Comparison of ENCODE assay signal across 9 cellular contexts in the genomic region with DNA sequence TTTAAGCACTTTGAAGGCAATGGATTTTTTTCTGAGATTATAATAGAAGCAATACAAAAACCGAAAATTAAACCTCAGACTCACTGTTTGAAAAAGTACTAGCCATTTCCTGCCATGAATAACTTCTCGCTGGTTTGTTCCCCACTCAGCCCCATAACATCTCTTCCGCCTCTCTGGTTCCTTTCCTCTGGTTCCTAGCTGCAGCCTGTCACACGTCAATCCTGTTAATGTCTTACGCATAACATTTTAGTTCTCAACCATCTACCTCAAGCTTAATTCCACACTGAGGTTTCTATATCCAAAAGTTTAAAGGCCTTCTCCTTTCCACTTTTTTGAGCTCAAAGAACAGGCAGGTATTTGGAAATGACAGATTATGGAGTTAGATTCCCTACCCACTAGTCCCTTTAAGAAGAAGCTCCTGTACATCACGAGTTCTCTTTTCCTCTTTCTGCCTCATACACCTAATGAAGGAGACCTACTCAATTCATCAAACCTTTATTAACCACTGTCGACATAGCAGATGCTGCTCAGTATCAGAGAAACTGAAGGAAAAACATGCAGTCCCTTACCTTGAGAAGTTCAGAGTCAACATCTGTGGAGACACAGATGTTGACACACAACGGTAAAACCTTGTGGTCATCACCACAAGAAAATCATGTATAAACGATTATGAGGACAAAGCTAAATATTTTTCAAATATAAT.
A peak's percentile ranks its signal among the peaks of the same experiment; 100 is the strongest.
DNase-seq lines count a peak whose midpoint lies in the region; ATAC-seq lines count a peak whose summit lies in the region.
"Had no signal": no experiment of that assay in that cellular context is flagged by ENCODE, and none has a peak within 500 bp of the region (broad histone marks: within the 10 kb centered on the region; RNA-seq: fewer than 3 reads in every experiment).

No MANE protein-coding gene starts in this region.

- no peaks in the 10 kb centered on the region for H3K27me3 ChIP-seq in thymus (ENCODE audit: control insufficient read depth, insufficient read depth)
- H3K27me3 ChIP-seq: sigmoid colon had no signal

- peak; percentile 65 for ATAC-seq in HG03175 (IDR thresholded peaks at IDR 0.05; ENCODE audit: unreplicated experiment)

- in situ Hi-C loops in ACHN (cut with HindIII; ENCODE audit: low pct_ligation_motif_present, low pct_unique_long_range_greater_than_20kb, low sequenced_read_pairs) = no loop called here

- peak overlapping the region; percentile 79 for H3K27ac ChIP-seq in thymus (ENCODE audit: low read depth)
- H3K27ac ChIP-seq: sigmoid colon had no signal

- H3K36me3 ChIP-seq in thymus (ENCODE audit: control insufficient read depth, insufficient read depth) = no peaks in the 10 kb centered on the region
- H3K36me3 ChIP-seq: sigmoid colon had no signal

- 33% methylated on average over 9 of the region's 9 CpGs for WGBS in thymus

- peaks cover 9% of the 10 kb centered on the region for H3K4me1 ChIP-seq in thymus (ENCODE audit: control insufficient read depth, insufficient read depth, low read length)
- H3K4me1 ChIP-seq: sigmoid colon had no signal

- no peak overlapping the region for H3K4me3 ChIP-seq in thymus (ENCODE audit: low read length)
- H3K4me3 ChIP-seq: sigmoid colon had no signal

- peak; percentile 71 for DNase-seq in activated effector memory CD4-positive, alpha-beta T cell treated with anti-CD3 and anti-CD28 coated beads, Interleukin-2, amount 50 U/mL, for 16 hours
- no peak for DNase-seq in activated effector memory CD4-positive, alpha-beta T cell treated with Interleukin-2 at 50 U/mL for 16 hours
- DNase-seq in activated gamma-delta T cell treated with anti-CD3 and anti-CD28 coated beads, Interleukin-2, amount 50 U/mL, for 16 hours (ENCODE audit: low read depth) = peak; percentile 3
- DNase-seq in NCI-H1930 (lab: John Stamatoyannopoulos, UW) (no peak), ACHN (no peak), islet precursor cell (no peak)
- DNase-seq: sigmoid colon had no signal

- no peaks in the 10 kb centered on the region for H3K9me3 ChIP-seq in thymus (ENCODE audit: control insufficient read depth)
- H3K9me3 ChIP-seq: sigmoid colon had no signal

Comparison
In these comparisons a context has a peak if more than half of its experiments do, and no peak if none do; other contexts are left out.
1. DNase-seq: peak in activated effector memory CD4-positive, alpha-beta T cell treated with anti-CD3 and anti-CD28 coated beads, Interleukin-2, amount 50 U/mL, for 16 hours (single experiment) and activated gamma-delta T cell treated with anti-CD3 and anti-CD28 coated beads, Interleukin-2, amount 50 U/mL, for 16 hours (single experiment); none in activated effector memory CD4-positive, alpha-beta T cell treated with Interleukin-2 at 50 U/mL for 16 hours (single experiment), NCI-H1930 (0 of 2), ACHN (single experiment) and islet precursor cell (single experiment).